8 cellular contexts compared by ENCODE assay signal in genomic region chr10:31133628-31134302, GRCh38.
DNase-seq lines count a peak whose midpoint lies in the region; ATAC-seq, FAIRE-seq and TF ChIP-seq lines count a peak whose summit lies in the region.

No MANE protein-coding gene starts in this region.

- H3K9me3 ChIP-seq in ovary (no peaks in the 10 kb centered on the region), testis (no peaks in the 10 kb centered on the region)

- peak; percentile 47 for ATAC-seq in GM18909 (IDR thresholded peaks at IDR 0.05; ENCODE audit: poor library complexity, unreplicated experiment)
- peak; percentile 95 for ATAC-seq in Right ventricle myocardium superior (ENCODE audit: poor library complexity)

- H3K4me1 Mint-ChIP-seq in activated naive CD8-positive, alpha-beta T cell (ENCODE audit: low read depth): peaks cover 43% of the 10 kb centered on the region

- H3K27me3 Mint-ChIP-seq in activated naive CD8-positive, alpha-beta T cell: no peaks in the 10 kb centered on the region

- peak overlapping the region; percentile 89 for H3K27ac Mint-ChIP-seq in activated naive CD8-positive, alpha-beta T cell

- H3K79me2 ChIP-seq in ACC112 (ENCODE audit: control insufficient read depth, insufficient read depth, low read length, unreplicated experiment): no peaks in the 10 kb centered on the region

- H3K4me1 ChIP-seq in ACC112 (ENCODE audit: control insufficient read depth, insufficient read depth, low read length, unreplicated experiment) (peaks cover 25% of the 10 kb centered on the region), ovary (ENCODE audit: insufficient read depth) (peaks cover 5% of the 10 kb centered on the region), testis (peaks cover 6% of the 10 kb centered on the region)

- H3K4me3 ChIP-seq in ACC112 (ENCODE audit: low read depth, low read length) (peak overlapping the region; percentile 76), ovary (peak overlapping the region; percentile 45), testis (peak overlapping the region; percentile 45 to 46)

- H2AFZ ChIP-seq in ACC112 (ENCODE audit: low read length, unreplicated experiment): peak overlapping the region; percentile 89

- H3K27ac ChIP-seq in ACC112 (ENCODE audit: low read depth, low read length): peak overlapping the region; percentile 57; the same call in 1 of the 2 replicates
- H3K27ac ChIP-seq in ovary: peak overlapping the region; percentile 73 to 81
- H3K27ac ChIP-seq in testis: peak overlapping the region; percentile 69 to 83

- TF ChIP-seq CTCF in ovary (IDR thresholded peaks at IDR 0.05) (no peak), testis (IDR thresholded peaks at IDR 0.05) (no peak)

- 1 to 2% (median 1%) methylated on average over 17 to 43 of the region's 43 CpGs for WGBS in ovary, 3 donors
- WGBS in testis, 2 donors: 1 to 9% methylated on average over 7 to 28 of the region's 43 CpGs

- H3K36me3 ChIP-seq in ACC112 (ENCODE audit: insufficient read depth, low read length) (no peaks in the 10 kb centered on the region), ovary (no peaks in the 10 kb centered on the region), testis (ENCODE audit: low read depth, missing control alignments) (no peaks in the 10 kb centered on the region)

- peak overlapping the region; percentile 71 for H3K4me3 Mint-ChIP-seq in activated naive CD8-positive, alpha-beta T cell

- H3K27me3 ChIP-seq in ACC112 (ENCODE audit: insufficient read depth, low read length) (no peaks in the 10 kb centered on the region), ovary (no peaks in the 10 kb centered on the region), testis (no peaks in the 10 kb centered on the region)

- intact Hi-C loops in Right ventricle myocardium superior (cut with DNase I) (no loop called here), ovary (cut with DNase I) (loop anchor here in 2 of 4 donors (10.0 kb wide), 2 partner anchors 99 to 349 kb away; partner anchors contain the start of gene ZNF438 (in 1 of the 2)), testis (cut with DNase I; ENCODE audit: low total_unique reads) (no loop called here)

- H3K9me3 Mint-ChIP-seq in activated naive CD8-positive, alpha-beta T cell (ENCODE audit: low read depth): no peaks in the 10 kb centered on the region

- H3K36me3 Mint-ChIP-seq in activated naive CD8-positive, alpha-beta T cell: no peaks in the 10 kb centered on the region

- no peak for TF ChIP-seq EP300 in ovary (IDR thresholded peaks at IDR 0.05)

- TF ChIP-seq POLR2A in ovary (IDR thresholded peaks at IDR 0.05): peak; percentile 55
- no peak for TF ChIP-seq POLR2A in testis (IDR thresholded peaks at IDR 0.05)

- FAIRE-seq in HTR-8/SVneo (lab: Jason Lieb, UNC): peak; percentile 38

- DNase-seq in HTR-8/SVneo (ENCODE audit: insufficient read length, low spot score) (peak; percentile 80), SHP77 treated with DMSO at 0.1 percent for 48 hours (lab: John Stamatoyannopoulos, UW) (peak; percentile 43), Right ventricle myocardium superior (peak; percentile 89), ovary (peak; percentile 85 to 92 (median 89)), testis (peak; percentile 85)

Comparison
In these comparisons a context has a peak if more than half of its experiments do, and no peak if none do; other contexts are left out.
1. Peak in every context shown above with its lines: DNase-seq, ATAC-seq, H3K4me3 ChIP-seq and H3K27ac ChIP-seq.